In genomic region chr12:80188566-80188965, GRCh38 we compare ENCODE assay signal across 1 cellular context.
TF ChIP-seq lines count a peak whose summit lies in the region.

No MANE protein-coding gene starts in this region.

TF ChIP-seq in GM23338, 12 proteins besides CTCF, POLR2A, EP300 and RAD21:
- TF ChIP-seq, protein P1, sequence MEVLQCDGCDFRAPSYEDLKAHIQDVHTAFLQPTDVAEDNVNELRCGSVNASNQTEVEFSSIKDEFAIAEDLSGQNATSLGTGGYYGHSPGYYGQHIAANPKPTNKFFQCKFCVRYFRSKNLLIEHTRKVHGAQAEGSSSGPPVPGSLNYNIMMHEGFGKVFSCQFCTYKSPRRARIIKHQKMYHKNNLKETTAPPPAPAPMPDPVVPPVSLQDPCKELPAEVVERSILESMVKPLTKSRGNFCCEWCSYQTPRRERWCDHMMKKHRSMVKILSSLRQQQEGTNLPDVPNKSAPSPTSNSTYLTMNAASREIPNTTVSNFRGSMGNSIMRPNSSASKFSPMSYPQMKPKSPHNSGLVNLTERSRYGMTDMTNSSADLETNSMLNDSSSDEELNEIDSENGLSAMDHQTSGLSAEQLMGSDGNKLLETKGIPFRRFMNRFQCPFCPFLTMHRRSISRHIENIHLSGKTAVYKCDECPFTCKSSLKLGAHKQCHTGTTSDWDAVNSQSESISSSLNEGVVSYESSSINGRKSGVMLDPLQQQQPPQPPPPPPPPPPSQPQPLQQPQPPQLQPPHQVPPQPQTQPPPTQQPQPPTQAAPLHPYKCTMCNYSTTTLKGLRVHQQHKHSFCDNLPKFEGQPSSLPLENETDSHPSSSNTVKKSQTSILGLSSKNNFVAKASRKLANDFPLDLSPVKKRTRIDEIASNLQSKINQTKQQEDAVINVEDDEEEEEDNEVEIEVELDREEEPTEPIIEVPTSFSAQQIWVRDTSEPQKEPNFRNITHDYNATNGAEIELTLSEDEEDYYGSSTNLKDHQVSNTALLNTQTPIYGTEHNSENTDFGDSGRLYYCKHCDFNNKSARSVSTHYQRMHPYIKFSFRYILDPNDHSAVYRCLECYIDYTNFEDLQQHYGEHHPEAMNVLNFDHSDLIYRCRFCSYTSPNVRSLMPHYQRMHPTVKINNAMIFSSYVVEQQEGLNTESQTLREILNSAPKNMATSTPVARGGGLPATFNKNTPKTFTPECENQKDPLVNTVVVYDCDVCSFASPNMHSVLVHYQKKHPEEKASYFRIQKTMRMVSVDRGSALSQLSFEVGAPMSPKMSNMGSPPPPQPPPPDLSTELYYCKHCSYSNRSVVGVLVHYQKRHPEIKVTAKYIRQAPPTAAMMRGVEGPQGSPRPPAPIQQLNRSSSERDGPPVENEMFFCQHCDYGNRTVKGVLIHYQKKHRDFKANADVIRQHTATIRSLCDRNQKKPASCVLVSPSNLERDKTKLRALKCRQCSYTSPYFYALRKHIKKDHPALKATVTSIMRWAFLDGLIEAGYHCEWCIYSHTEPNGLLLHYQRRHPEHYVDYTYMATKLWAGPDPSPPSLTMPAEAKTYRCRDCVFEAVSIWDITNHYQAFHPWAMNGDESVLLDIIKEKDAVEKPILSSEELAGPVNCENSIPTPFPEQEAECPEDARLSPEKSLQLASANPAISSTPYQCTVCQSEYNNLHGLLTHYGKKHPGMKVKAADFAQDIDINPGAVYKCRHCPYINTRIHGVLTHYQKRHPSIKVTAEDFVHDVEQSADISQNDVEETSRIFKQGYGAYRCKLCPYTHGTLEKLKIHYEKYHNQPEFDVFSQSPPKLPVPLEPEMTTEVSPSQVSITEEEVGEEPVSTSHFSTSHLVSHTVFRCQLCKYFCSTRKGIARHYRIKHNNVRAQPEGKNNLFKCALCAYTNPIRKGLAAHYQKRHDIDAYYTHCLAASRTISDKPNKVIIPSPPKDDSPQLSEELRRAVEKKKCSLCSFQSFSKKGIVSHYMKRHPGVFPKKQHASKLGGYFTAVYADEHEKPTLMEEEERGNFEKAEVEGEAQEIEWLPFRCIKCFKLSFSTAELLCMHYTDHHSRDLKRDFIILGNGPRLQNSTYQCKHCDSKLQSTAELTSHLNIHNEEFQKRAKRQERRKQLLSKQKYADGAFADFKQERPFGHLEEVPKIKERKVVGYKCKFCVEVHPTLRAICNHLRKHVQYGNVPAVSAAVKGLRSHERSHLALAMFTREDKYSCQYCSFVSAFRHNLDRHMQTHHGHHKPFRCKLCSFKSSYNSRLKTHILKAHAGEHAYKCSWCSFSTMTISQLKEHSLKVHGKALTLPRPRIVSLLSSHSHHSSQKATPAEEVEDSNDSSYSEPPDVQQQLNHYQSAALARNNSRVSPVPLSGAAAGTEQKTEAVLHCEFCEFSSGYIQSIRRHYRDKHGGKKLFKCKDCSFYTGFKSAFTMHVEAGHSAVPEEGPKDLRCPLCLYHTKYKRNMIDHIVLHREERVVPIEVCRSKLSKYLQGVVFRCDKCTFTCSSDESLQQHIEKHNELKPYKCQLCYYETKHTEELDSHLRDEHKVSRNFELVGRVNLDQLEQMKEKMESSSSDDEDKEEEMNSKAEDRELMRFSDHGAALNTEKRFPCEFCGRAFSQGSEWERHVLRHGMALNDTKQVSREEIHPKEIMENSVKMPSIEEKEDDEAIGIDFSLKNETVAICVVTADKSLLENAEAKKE (CRISPR knock-in tag; IDR thresholded peaks at IDR 0.05), result no peak
- no peak for TF ChIP-seq ETS1 (IDR thresholded peaks at IDR 0.05)
- no peak for TF ChIP-seq STAT1 (IDR thresholded peaks at IDR 0.05; ENCODE audit: unreplicated experiment)
- TF ChIP-seq NANOG (IDR thresholded peaks at IDR 0.05; ENCODE audit: borderline replicate concordance), result no peak
- no peak for TF ChIP-seq REST (IDR thresholded peaks at IDR 0.05; ENCODE audit: unreplicated experiment)
- no peak for TF ChIP-seq EZH2 (IDR thresholded peaks at IDR 0.05; ENCODE audit: low read depth, unreplicated experiment)
- no peak for TF ChIP-seq EZH2phosphoT487 (IDR thresholded peaks at IDR 0.05; ENCODE audit: unreplicated experiment)
- TF ChIP-seq POLR2AphosphoS5 (IDR thresholded peaks at IDR 0.05; ENCODE audit: low read depth), result no peak
- no peak for TF ChIP-seq JUNB (IDR thresholded peaks at IDR 0.05; ENCODE audit: unreplicated experiment)
- TF ChIP-seq ZNF331 (CRISPR knock-in tag; IDR thresholded peaks at IDR 0.05; ENCODE audit: low read depth), result no peak
- TF ChIP-seq ZNF114 (CRISPR knock-in tag; IDR thresholded peaks at IDR 0.05), result no peak
- no peak for TF ChIP-seq CREB1 (CRISPR knock-in tag; IDR thresholded peaks at IDR 0.05; ENCODE audit: low read depth)
